In the genomic region with DNA sequence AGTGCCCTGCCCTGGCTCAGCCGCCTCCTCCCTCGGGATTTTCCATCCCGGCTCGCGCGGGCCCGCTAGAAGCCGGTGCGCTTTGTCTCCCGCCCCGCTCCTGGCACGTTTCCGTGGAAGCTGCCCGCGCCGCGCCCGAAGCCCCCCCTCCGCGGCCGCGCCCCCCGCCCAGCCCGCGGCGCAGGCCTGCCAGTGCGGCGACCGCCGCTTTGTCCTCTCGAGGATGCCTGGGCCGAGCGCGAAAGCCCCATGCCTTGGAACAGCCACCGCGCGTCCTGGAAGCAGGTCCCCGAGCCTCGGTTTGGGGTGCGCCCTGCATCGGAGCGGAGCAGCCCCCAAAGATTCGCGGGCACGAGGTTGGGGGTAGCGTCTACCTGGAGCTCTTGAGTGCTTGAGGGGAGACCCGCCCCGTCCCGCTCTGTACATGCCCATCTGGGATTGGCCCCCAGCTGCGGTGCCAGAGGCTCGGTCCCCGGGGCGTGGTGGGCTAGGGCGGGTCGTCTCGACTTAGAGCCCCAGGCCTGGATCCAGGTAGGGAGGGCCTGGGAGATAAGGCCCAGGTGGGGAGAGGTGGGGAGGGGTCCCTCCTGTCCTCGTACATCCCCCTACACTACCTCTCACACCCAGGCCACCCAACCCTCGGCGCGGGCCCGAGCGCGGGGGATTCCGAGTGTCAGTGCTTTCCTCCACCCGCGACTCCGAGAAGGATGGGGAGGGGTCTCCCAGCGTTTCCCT, we compare ENCODE assay signal across 12 cellular contexts. TPM values are rescaled to one million over a fixed set of nuclear protein-coding genes. Genes with fewer than 3 reads are reported as not detected.
DNase-seq lines count a peak whose midpoint lies in the region; ATAC-seq and TF ChIP-seq lines count a peak whose summit lies in the region.
"Had no signal": no experiment of that assay in that cellular context is flagged by ENCODE, and none has a peak within 500 bp of the region (broad histone marks: within the 10 kb centered on the region; RNA-seq: fewer than 3 reads in every experiment).

No MANE protein-coding gene starts in this region.

- no peak overlapping the region for H3K9ac ChIP-seq in BLaER1

- no peak for ATAC-seq in mucosa of descending colon

- H3K36me3 ChIP-seq in BLaER1, result no peaks in the 10 kb centered on the region
- no peaks in the 10 kb centered on the region for H3K36me3 ChIP-seq in mucosa of descending colon (ENCODE audit: low read depth)
- H3K36me3 ChIP-seq: cardiac muscle cell had no signal

- H3K9me3 ChIP-seq in BLaER1 (no peaks in the 10 kb centered on the region), mucosa of descending colon (no peaks in the 10 kb centered on the region)

- DNase-seq in GM10266 (ENCODE audit: extremely low spot score) (peak; percentile 14), mucosa of descending colon (peak in 2 of 3 donors; percentile 37 to 56), cortex of kidney (lab: John Stamatoyannopoulos, UW) (no peak), Ammon's horn (ENCODE audit: low spot score) (no peak), pons (ENCODE audit: low spot score) (no peak), NCI-H446 (lab: John Stamatoyannopoulos, UW) (no peak)
- DNase-seq: left cardiac atrium, NCI-H1694, trophoblast cell had no signal

- H4K20me1 ChIP-seq in BLaER1, result peaks cover 25% of the 10 kb centered on the region

- H3K4me1 ChIP-seq in BLaER1 (peaks cover 17% of the 10 kb centered on the region), mucosa of descending colon (ENCODE audit: low read depth) (peaks cover 18% of the 10 kb centered on the region)

- peak overlapping the region; percentile 92 for H3K4me2 ChIP-seq in BLaER1

- H3K27me3 ChIP-seq in BLaER1, result peaks cover 17% of the 10 kb centered on the region

- no peak for TF ChIP-seq CTCF in GM10266 (IDR thresholded peaks at IDR 0.05; ENCODE audit: control insufficient read depth, insufficient read depth, low read depth, missing control alignments)
- TF ChIP-seq CTCF in mucosa of descending colon (IDR thresholded peaks at IDR 0.05), result no peak

- H3K27ac ChIP-seq in BLaER1 (no peak overlapping the region), angular gyrus (ENCODE audit: low read depth, low read length) (peak overlapping the region; percentile 56)
- H3K27ac ChIP-seq: cardiac muscle cell had no signal

- intact Hi-C loops in mucosa of descending colon (cut with DNase I, micrococcal nuclease), result no loop called here

- H3K4me3 ChIP-seq in BLaER1, result no peak overlapping the region
- no peak overlapping the region for H3K4me3 ChIP-seq in mucosa of descending colon

RNA-seq across cellular contexts. Expression of a gene that starts 1.2 kb away (rescaled TPM):
- total RNA-seq in mucosa of descending colon, result 10 to 100 TPM; 31.8 to 82.7 (median 62.3) TPM

Comparison
In these comparisons a context has a peak if more than half of its experiments do, and no peak if none do; other contexts are left out.
1. DNase-seq: peak in GM10266 (single experiment) and mucosa of descending colon (2 of 3); none in cortex of kidney (single experiment), Ammon's horn (single experiment), pons (single experiment) and NCI-H446 (0 of 2).